In genomic region chr2:86231680-86232372, GRCh38 we compare ENCODE assay signal across 19 cellular contexts. TPM values are rescaled to one million over a fixed set of nuclear protein-coding genes. Genes with fewer than 3 reads are reported as not detected.
DNase-seq lines count a peak whose midpoint lies in the region; FAIRE-seq and TF ChIP-seq lines count a peak whose summit lies in the region.
"Had no signal": no experiment of that assay in that cellular context is flagged by ENCODE, and none has a peak within 500 bp of the region (broad histone marks: within the 10 kb centered on the region; RNA-seq: fewer than 3 reads in every experiment).

No MANE protein-coding gene starts in this region.

- H3K9me3 Mint-ChIP-seq in activated naive CD4-positive, alpha-beta T cell treated with anti-CD3 and anti-CD28 coated beads, Interleukin-2, amount 50 U/mL, for 24 hours: no peaks in the 10 kb centered on the region
- H3K9me3 Mint-ChIP-seq: CD4-positive, alpha-beta memory T cell; H9 had no signal

- peak overlapping the region; percentile 30 for H3K27ac Mint-ChIP-seq in activated naive CD4-positive, alpha-beta T cell treated with anti-CD3 and anti-CD28 coated beads, Interleukin-2, amount 50 U/mL, for 24 hours
- H3K27ac Mint-ChIP-seq: CD4-positive, alpha-beta memory T cell; H9 had no signal

- H3K4me3 ChIP-seq in ascending aorta: no peak overlapping the region
- no peak overlapping the region for H3K4me3 ChIP-seq in sigmoid colon
- H3K4me3 ChIP-seq in smooth muscle cell: no peak overlapping the region
- H3K4me3 ChIP-seq: A549, GM12878 had no signal

- no peaks in the 10 kb centered on the region for H3K9me3 ChIP-seq in ascending aorta
- H3K9me3 ChIP-seq in sigmoid colon: no peaks in the 10 kb centered on the region
- H3K9me3 ChIP-seq in smooth muscle cell (replicated peaks; ENCODE audit: low read depth): no peaks in the 10 kb centered on the region
- H3K9me3 ChIP-seq: A549 had no signal

- 89% methylated on average over 13 of the region's 13 CpGs for WGBS in sigmoid colon, 2 donors
- 86% methylated on average over 9 of the region's 13 CpGs for WGBS in smooth muscle cell (ENCODE audit: low lambda C conversion rate)

- no peaks in the 10 kb centered on the region for H4K20me1 ChIP-seq in smooth muscle cell (ENCODE audit: low read depth)

- H3F3A ChIP-seq in smooth muscle cell (ENCODE audit: low read depth): no peaks in the 10 kb centered on the region

- no peak for FAIRE-seq in GM19239 (lab: Jason Lieb, UNC)
- FAIRE-seq: A549, GM12878 had no signal

- H3K79me2 ChIP-seq in smooth muscle cell (ENCODE audit: low read depth): no peaks in the 10 kb centered on the region

- TF ChIP-seq CTCF in ascending aorta (IDR thresholded peaks at IDR 0.05) (no peak), sigmoid colon (IDR thresholded peaks at IDR 0.05) (no peak), smooth muscle cell (IDR thresholded peaks at IDR 0.05; ENCODE audit: borderline replicate concordance, insufficient read depth, poor library complexity, severe bottlenecking) (no peak)

- H3K27me3 Mint-ChIP-seq in activated naive CD4-positive, alpha-beta T cell treated with anti-CD3 and anti-CD28 coated beads, Interleukin-2, amount 50 U/mL, for 24 hours: no peaks in the 10 kb centered on the region

- TF ChIP-seq EP300 in sigmoid colon (IDR thresholded peaks at IDR 0.05): no peak

- H3K4me1 ChIP-seq in ascending aorta (peaks cover 0 to 7% of the 10 kb centered on the region in 2 donors), sigmoid colon (peaks cover 0 to 17% (median 14%) of the 10 kb centered on the region in 4 donors), smooth muscle cell (ENCODE audit: low read depth) (peaks cover 5% of the 10 kb centered on the region)
- H3K4me1 ChIP-seq: A549 had no signal

- H3K27ac ChIP-seq in ascending aorta: peak overlapping the region; percentile 53 to 76
- no peak overlapping the region for H3K27ac ChIP-seq in sigmoid colon
- no peak overlapping the region for H3K27ac ChIP-seq in smooth muscle cell (ENCODE audit: low read depth)
- H3K27ac ChIP-seq: 22Rv1, A549, C4-2B had no signal

- intact Hi-C loops in ascending aorta (cut with DNase I) (no loop called here), sigmoid colon (cut with DNase I) (no loop called here)

- no peak overlapping the region for H3K4me2 ChIP-seq in smooth muscle cell
- H3K4me2 ChIP-seq: A549 had no signal

- no peaks in the 10 kb centered on the region for H3K36me3 Mint-ChIP-seq in activated naive CD4-positive, alpha-beta T cell treated with anti-CD3 and anti-CD28 coated beads, Interleukin-2, amount 50 U/mL, for 24 hours
- H3K36me3 Mint-ChIP-seq: CD4-positive, alpha-beta memory T cell had no signal

- DNase-seq in activated naive CD4-positive, alpha-beta T cell treated with anti-CD3 and anti-CD28 coated beads, Interleukin-2, amount 50 U/mL, for 16 hours: no peak
- no peak for DNase-seq in ascending aorta (ENCODE audit: low spot score in 2 of 2)
- DNase-seq in mesenteric fat pad (ENCODE audit: low spot score): peak; percentile 72
- DNase-seq in sigmoid colon: peak; percentile 57
- no peak for DNase-seq in smooth muscle cell (lab: John Stamatoyannopoulos, UW; ENCODE audit: unreplicated experiment)
- no peak for DNase-seq in GM19239 (ENCODE audit: insufficient read length, low spot score)
- no peak for DNase-seq in DMS79 (lab: John Stamatoyannopoulos, UW)
- DNase-seq: AML-193; CD4-positive, alpha-beta memory T cell; DMS153; DND-41; EL; GOT3; H9 had no signal

- H3K36me3 ChIP-seq in ascending aorta (peaks cover 0 to 4% of the 10 kb centered on the region in 2 donors), sigmoid colon (peaks cover 0 to 14% (median 6%) of the 10 kb centered on the region in 4 donors), smooth muscle cell (ENCODE audit: low read depth) (no peaks in the 10 kb centered on the region)

- H2AFZ ChIP-seq in smooth muscle cell (ENCODE audit: low read depth): no peak overlapping the region

- no peaks in the 10 kb centered on the region for H3K4me1 Mint-ChIP-seq in activated naive CD4-positive, alpha-beta T cell treated with anti-CD3 and anti-CD28 coated beads, Interleukin-2, amount 50 U/mL, for 24 hours
- H3K4me1 Mint-ChIP-seq: CD4-positive, alpha-beta memory T cell had no signal

- H3K27me3 ChIP-seq in ascending aorta (no peaks in the 10 kb centered on the region), sigmoid colon (no peaks in the 10 kb centered on the region), smooth muscle cell (ENCODE audit: low read depth) (no peaks in the 10 kb centered on the region)

- no peak overlapping the region for H3K9ac ChIP-seq in smooth muscle cell (ENCODE audit: low read depth)

- no peak overlapping the region for H3K4me3 Mint-ChIP-seq in activated naive CD4-positive, alpha-beta T cell treated with anti-CD3 and anti-CD28 coated beads, Interleukin-2, amount 50 U/mL, for 24 hours
- H3K4me3 Mint-ChIP-seq: CD4-positive, alpha-beta memory T cell; H9 had no signal

- no peak for TF ChIP-seq POLR2A in sigmoid colon (IDR thresholded peaks at IDR 0.05)

RNA-seq across cellular contexts. Expression of gene MRPL35, which starts 32.6 kb away (rescaled TPM):
- 4.7 TPM for total RNA-seq in ascending aorta
- total RNA-seq in mesenteric fat pad: 30.9 TPM
- total RNA-seq in sigmoid colon: 10 to 100 TPM; 17.7 to 31.4 (median 27.7) TPM
- polyA plus RNA-seq in sigmoid colon: 10 to 100 TPM; 47.4 to 89.5 (median 68.2) TPM
- 37.6 and 49.0 TPM in 2 replicates for total RNA-seq in smooth muscle cell
- polyA plus RNA-seq in smooth muscle cell: 27.9 and 31.9 TPM in 2 replicates

RNA-seq across cellular contexts. Expression of gene IMMT, which starts 36.6 kb away (rescaled TPM):
- total RNA-seq in ascending aorta (97.1 TPM), mesenteric fat pad (85.2 TPM), sigmoid colon (10 to 100 TPM; 46.1 to 48.2 (median 48.2) TPM), smooth muscle cell (66.4 and 71.1 TPM in 2 replicates)
- polyA plus RNA-seq in sigmoid colon (10 to 100 TPM; 60.1 to 90.2 (median 73.1) TPM), smooth muscle cell (74.5 and 77.2 TPM in 2 replicates)

Comparison
In these comparisons a context has a peak if more than half of its experiments do, and no peak if none do; other contexts are left out.
1. DNase-seq: peak in mesenteric fat pad (single experiment) and sigmoid colon (single experiment); none in activated naive CD4-positive, alpha-beta T cell treated with anti-CD3 and anti-CD28 coated beads, Interleukin-2, amount 50 U/mL, for 16 hours (single experiment), ascending aorta (0 of 2), smooth muscle cell (single experiment), GM19239 (single experiment) and DMS79 (single experiment).
2. H3K27ac ChIP-seq: peak in ascending aorta (2 of 2); none in sigmoid colon (0 of 4) and smooth muscle cell (single experiment).